In the genomic region with DNA sequence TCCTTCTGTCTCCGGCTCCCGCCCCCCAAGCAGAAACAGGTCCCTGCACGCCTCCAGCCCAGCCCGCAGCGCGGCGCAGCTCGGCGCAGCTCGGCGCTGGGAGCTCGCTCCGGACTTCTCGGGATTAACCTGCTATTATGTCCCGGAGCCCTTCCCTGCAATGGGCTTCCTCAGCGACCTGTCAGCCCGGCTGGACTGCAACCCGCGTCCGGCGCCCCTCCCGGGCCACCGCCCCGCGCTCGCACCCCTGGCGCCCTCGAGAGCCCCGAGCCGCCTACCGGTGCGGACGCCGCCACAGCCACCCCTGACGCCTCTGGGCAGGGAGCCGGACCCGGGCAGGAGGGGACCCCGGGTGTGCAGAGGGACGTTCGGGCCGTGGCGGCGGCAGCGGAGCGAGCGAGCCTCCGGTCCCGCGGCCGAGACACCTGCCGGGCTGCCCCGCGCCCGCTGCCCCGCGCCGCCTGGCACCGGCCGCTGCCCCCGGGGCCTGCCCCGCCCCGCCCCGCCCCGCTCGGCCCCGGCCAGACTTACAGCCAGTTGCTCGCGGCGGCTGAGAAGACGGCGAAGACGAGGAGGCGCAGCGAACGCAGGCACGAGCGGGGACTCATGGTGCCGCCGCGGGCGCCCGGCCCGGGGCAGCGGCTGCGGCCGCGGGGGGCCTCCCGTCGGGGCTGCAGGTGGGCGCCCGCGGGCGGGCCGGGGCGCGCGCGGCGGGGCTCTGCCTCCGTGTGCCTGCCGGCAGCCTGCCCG, we compare ENCODE assay signal across 1 cellular context.
TF ChIP-seq lines count a peak whose summit lies in the region.

No MANE protein-coding gene starts in this region.

TF ChIP-seq in H1, 55 proteins besides CTCF, POLR2A, EP300 and RAD21 (continued from another document):
- TF ChIP-seq, protein P1, sequence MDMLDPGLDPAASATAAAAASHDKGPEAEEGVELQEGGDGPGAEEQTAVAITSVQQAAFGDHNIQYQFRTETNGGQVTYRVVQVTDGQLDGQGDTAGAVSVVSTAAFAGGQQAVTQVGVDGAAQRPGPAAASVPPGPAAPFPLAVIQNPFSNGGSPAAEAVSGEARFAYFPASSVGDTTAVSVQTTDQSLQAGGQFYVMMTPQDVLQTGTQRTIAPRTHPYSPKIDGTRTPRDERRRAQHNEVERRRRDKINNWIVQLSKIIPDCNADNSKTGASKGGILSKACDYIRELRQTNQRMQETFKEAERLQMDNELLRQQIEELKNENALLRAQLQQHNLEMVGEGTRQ (IDR thresholded peaks at IDR 0.05; ENCODE audit: low read length), result no peak
